11 cellular contexts compared by ENCODE assay signal in genomic region chr2:113831156-113831555, GRCh38. TPM values are rescaled to one million over a fixed set of nuclear protein-coding genes. Genes with fewer than 3 reads are reported as not detected.
DNase-seq lines count a peak whose midpoint lies in the region; ATAC-seq and TF ChIP-seq lines count a peak whose summit lies in the region.
"Had no signal": no experiment of that assay in that cellular context is flagged by ENCODE, and none has a peak within 500 bp of the region (broad histone marks: within the 10 kb centered on the region; RNA-seq: fewer than 3 reads in every experiment).

No MANE protein-coding gene starts in this region.

- H3K27me3 ChIP-seq in esophagus squamous epithelium (no peaks in the 10 kb centered on the region), osteoblast (ENCODE audit: insufficient read depth, low read length) (no peaks in the 10 kb centered on the region), lower lobe of right lung (ENCODE audit: low read depth) (no peaks in the 10 kb centered on the region)

- TF ChIP-seq CTCF in esophagus squamous epithelium (IDR thresholded peaks at IDR 0.05) (no peak), osteoblast (IDR thresholded peaks at IDR 0.05; ENCODE audit: extremely low read depth, low read depth, low read length) (no peak), lower lobe of right lung (IDR thresholded peaks at IDR 0.05) (no peak)

- peak overlapping the region; percentile 56 for H2AFZ ChIP-seq in osteoblast (ENCODE audit: low read length)

- H3K4me2 ChIP-seq in osteoblast (ENCODE audit: insufficient read depth, low read length): no peak overlapping the region

- H3K4me3 ChIP-seq in esophagus squamous epithelium: no peak overlapping the region
- no peak overlapping the region for H3K4me3 ChIP-seq in osteoblast (ENCODE audit: insufficient read depth, low read length)
- H3K4me3 ChIP-seq in lower lobe of right lung: no peak overlapping the region

- DNase-seq in ELF-1 (ENCODE audit: low read depth, low spot score) (peak; percentile 81), NCI-H460 (ENCODE audit: extremely low read depth, low read depth) (peak; percentile 95), esophagus squamous epithelium (lab: John Stamatoyannopoulos, UW) (no peak), osteoblast (ENCODE audit: insufficient read length, low spot score, missing footprints) (peak; percentile 56), KG1 (lab: John Stamatoyannopoulos, UW) (no peak), middle frontal gyrus (ENCODE audit: extremely low spot score, low spot score) (no peak), lower lobe of right lung (no peak)
- no peak for DNase-seq in stimulated activated CD4-positive, alpha-beta T cell treated with anti-CD3 and anti-CD28 coated beads, Interleukin-4, amount 100 ng/mL, for 4 hours
- DNase-seq: activated CD4-positive, alpha-beta T cell treated with anti-CD3 and anti-CD28 coated beads, Interleukin-2, amount 10 ng/mL, durations not matched to agents 7 days and 5 days; CD8-positive, alpha-beta memory T cell; effector memory CD8-positive, alpha-beta T cell had no signal

- 48% methylated on average over 6 of the region's 6 CpGs for WGBS in esophagus squamous epithelium, 2 donors

- H3K4me1 ChIP-seq in esophagus squamous epithelium (peaks cover 0 to 20% (median 0%) of the 10 kb centered on the region in 3 donors), osteoblast (ENCODE audit: insufficient read depth, low read length) (peaks cover 5% of the 10 kb centered on the region), lower lobe of right lung (no peaks in the 10 kb centered on the region)

- H3K9me3 ChIP-seq in esophagus squamous epithelium (no peaks in the 10 kb centered on the region), osteoblast (ENCODE audit: low read depth, low read length) (no peaks in the 10 kb centered on the region), lower lobe of right lung (no peaks in the 10 kb centered on the region)

- H3K36me3 ChIP-seq in esophagus squamous epithelium (no peaks in the 10 kb centered on the region), osteoblast (ENCODE audit: insufficient read depth, low read length) (no peaks in the 10 kb centered on the region), lower lobe of right lung (no peaks in the 10 kb centered on the region)

- no peak for ATAC-seq in lower lobe of right lung
- ATAC-seq: effector memory CD8-positive, alpha-beta T cell had no signal

- H3K27ac ChIP-seq in esophagus squamous epithelium: peak overlapping the region in 3 of 4 donors; percentile 46 to 57 (median 56)
- H3K27ac ChIP-seq in osteoblast (ENCODE audit: low read depth, low read length): no peak overlapping the region
- H3K27ac ChIP-seq in lower lobe of right lung: no peak overlapping the region

- no peaks in the 10 kb centered on the region for H3K79me2 ChIP-seq in osteoblast (ENCODE audit: insufficient read depth, low read length)

- TF ChIP-seq POLR2A in esophagus squamous epithelium (IDR thresholded peaks at IDR 0.05): no peak

- intact Hi-C loops in esophagus squamous epithelium (cut with DNase I) (no loop called here), lower lobe of right lung (cut with DNase I) (no loop called here)

- no peaks in the 10 kb centered on the region for H4K20me1 ChIP-seq in osteoblast (ENCODE audit: insufficient read depth, low read length)

RNA-seq across cellular contexts. Expression of gene ACTR3, which starts 58.7 kb away (rescaled TPM):
- 252 and 261 TPM in 2 replicates for total RNA-seq in NCI-H460 (2014; rRNA removed; shearing (Covaris generic))
- 126 and 173 TPM in 2 replicates for polyA plus RNA-seq in NCI-H460 (2014; cell fraction: nucleus; rRNA removed)
- total RNA-seq in esophagus squamous epithelium (100 to 1,000 TPM; 164 to 274 (median 226) TPM), osteoblast (251 and 315 TPM in 2 replicates), lower lobe of right lung (269 TPM)

Comparison
In these comparisons a context has a peak if more than half of its experiments do, and no peak if none do; other contexts are left out.
1. DNase-seq: peak in ELF-1 (single experiment), NCI-H460 (single experiment) and osteoblast (single experiment); none in esophagus squamous epithelium (single experiment), KG1 (single experiment), middle frontal gyrus (single experiment), stimulated activated CD4-positive, alpha-beta T cell treated with anti-CD3 and anti-CD28 coated beads, Interleukin-4, amount 100 ng/mL, for 4 hours (0 of 2) and lower lobe of right lung (single experiment).
2. H3K27ac ChIP-seq: peak in esophagus squamous epithelium (3 of 4); none in osteoblast (single experiment) and lower lobe of right lung (single experiment).